10 cellular contexts compared by ENCODE assay signal in the genomic region with DNA sequence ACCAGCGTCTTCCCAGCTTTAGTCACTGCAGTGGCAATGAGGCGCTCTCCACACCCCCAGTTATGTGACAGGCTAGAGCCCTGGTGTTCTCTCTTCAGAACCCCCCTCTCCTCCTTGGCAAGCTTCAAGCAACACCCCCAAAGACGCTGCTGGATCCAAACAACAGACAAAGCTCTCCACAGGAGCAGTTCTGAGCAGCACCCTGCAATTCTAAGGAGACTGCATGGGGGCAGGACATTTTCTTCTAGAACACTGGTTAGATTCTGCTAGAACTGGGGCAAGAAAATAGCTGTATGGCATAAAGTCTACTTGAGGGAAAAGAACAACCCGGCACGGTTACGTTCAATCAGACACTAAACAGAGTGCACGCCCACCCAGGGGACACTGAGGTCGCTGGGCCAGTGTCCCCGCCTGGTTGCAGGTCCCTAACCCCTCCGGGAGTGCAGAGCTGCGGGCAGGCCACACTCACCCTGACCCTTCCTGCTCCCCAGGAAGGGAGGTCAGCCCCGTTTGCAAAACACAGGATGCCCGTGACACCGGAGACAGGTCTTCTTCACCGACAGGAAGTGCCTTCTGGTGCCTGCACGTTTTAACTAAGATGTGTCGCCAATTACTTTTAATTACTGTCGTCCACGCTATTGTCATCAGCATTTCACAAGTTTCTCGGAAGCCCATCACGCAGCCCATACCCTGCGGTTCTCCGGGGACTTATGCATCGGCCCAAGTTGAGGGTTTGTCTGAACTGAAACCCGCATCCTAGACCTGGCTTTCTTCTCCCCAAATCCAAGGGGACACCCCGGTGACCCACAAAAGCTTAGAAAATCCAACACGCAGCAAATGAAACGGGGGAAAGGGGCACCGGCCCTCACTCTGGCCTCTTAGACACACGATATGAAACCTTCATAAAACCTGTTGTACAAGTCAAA. TPM values are rescaled to one million over a fixed set of nuclear protein-coding genes. Genes with fewer than 3 reads are reported as not detected.
A peak's percentile ranks its signal among the peaks of the same experiment; 100 is the strongest.
DNase-seq lines count a peak whose midpoint lies in the region; FAIRE-seq and TF ChIP-seq lines count a peak whose summit lies in the region.
"Had no signal": no experiment of that assay in that cellular context is flagged by ENCODE, and none has a peak within 500 bp of the region (broad histone marks: within the 10 kb centered on the region; RNA-seq: fewer than 3 reads in every experiment).

No MANE protein-coding gene starts in this region.

- peaks cover 5% of the 10 kb centered on the region for H3K23me2 ChIP-seq in H1 (ENCODE audit: low read depth, low read length)

- H3K27ac ChIP-seq in H1 (ENCODE audit: low read depth, low read length) (no peak overlapping the region), WERI-Rb-1 (no peak overlapping the region)

- H3K56ac ChIP-seq in H1 (replicated peaks; ENCODE audit: insufficient read length, low read depth, low read length), result no peak overlapping the region

- no peak overlapping the region for H2BK12ac ChIP-seq in H1 (ENCODE audit: low read depth, low read length)

- H2BK20ac ChIP-seq in H1 (ENCODE audit: low read length), result no peak overlapping the region

- H3K23ac ChIP-seq in H1 (ENCODE audit: insufficient read length), result no peak overlapping the region

- no peaks in the 10 kb centered on the region for H3K79me1 ChIP-seq in H1 (ENCODE audit: low read depth, low read length)

- POLR2A ChIA-PET in Caco-2 (lab: Charles Lee), result no interaction called here
- POLR2A ChIA-PET in H1 (lab: Charles Lee; ENCODE audit: partially characterized antibody), result no interaction called here

- H3K9me3 ChIP-seq in Caco-2 (no peaks in the 10 kb centered on the region), H1 (ENCODE audit: insufficient read depth in 2 of 2, low read depth in 1 of 2, low read length in 1 of 2) (no peaks in the 10 kb centered on the region), WERI-Rb-1 (ENCODE audit: severe bottlenecking) (peaks cover 9% of the 10 kb centered on the region)

- H3K9me3 Mint-ChIP-seq in Caco-2 (ENCODE audit: unreplicated experiment) (no peaks in the 10 kb centered on the region), osteocyte (ENCODE audit: unreplicated experiment) (no peaks in the 10 kb centered on the region)
- no peaks in the 10 kb centered on the region for H3K9me3 Mint-ChIP-seq in T-helper 2 cell treated with Interferon-gamma antibody and Interleukin-4, amounts not matched to agents 5 μg/mL and 100 μg/mL, for 36 hours

- H2AK5ac ChIP-seq in H1 (ENCODE audit: low read depth, low read length), result no peak overlapping the region

- peak overlapping the region; percentile 67 to 91 for H3K4me2 ChIP-seq in H1 (ENCODE audit: insufficient read depth in 1 of 2, low read depth in 2 of 2, low read length in 2 of 2)

- H2BK5ac ChIP-seq in H1 (ENCODE audit: low read depth, low read length), result no peak overlapping the region

- H2BK120ac ChIP-seq in H1 (replicated peaks; ENCODE audit: low read depth, low read length), result no peak overlapping the region

- H3K27me3 ChIP-seq in Caco-2 (replicated peaks; ENCODE audit: control insufficient read depth, insufficient read depth, low read length) (peaks cover 1% of the 10 kb centered on the region), H1 (replicated peaks in 1 of 4; ENCODE audit: control insufficient read depth in 3 of 4, extremely low read depth in 1 of 4, insufficient read depth in 3 of 4, low read length in 3 of 4) (peaks cover 30 to 55% (median 47%) of the 10 kb centered on the region in 4 experiments), WERI-Rb-1 (ENCODE audit: insufficient read depth, low read depth, severe bottlenecking) (peaks cover 97% of the 10 kb centered on the region)

- H3K36me3 Mint-ChIP-seq in Caco-2 (ENCODE audit: insufficient read depth, unreplicated experiment), result no peaks in the 10 kb centered on the region
- H3K36me3 Mint-ChIP-seq in T-helper 2 cell treated with Interferon-gamma antibody and Interleukin-4, amounts not matched to agents 5 μg/mL and 100 μg/mL, for 36 hours (ENCODE audit: low read depth), result no peaks in the 10 kb centered on the region
- no peaks in the 10 kb centered on the region for H3K36me3 Mint-ChIP-seq in osteocyte (ENCODE audit: unreplicated experiment)

- no peak overlapping the region for H4K5ac ChIP-seq in H1 (ENCODE audit: insufficient read length, low read depth, low read length)

- peaks cover 15% of the 10 kb centered on the region for H3K27me3 Mint-ChIP-seq in Caco-2 (ENCODE audit: insufficient read depth, unreplicated experiment)
- H3K27me3 Mint-ChIP-seq in T-helper 2 cell treated with Interferon-gamma antibody and Interleukin-4, amounts not matched to agents 5 μg/mL and 100 μg/mL, for 36 hours (ENCODE audit: low read depth), result peaks cover 51% of the 10 kb centered on the region
- peaks cover 63% of the 10 kb centered on the region for H3K27me3 Mint-ChIP-seq in osteocyte (ENCODE audit: unreplicated experiment)

- no peak overlapping the region for H2AFZ ChIP-seq in H1 (ENCODE audit: low read length)

- H3K36me3 ChIP-seq in Caco-2 (ENCODE audit: control insufficient read depth, insufficient read depth, low read length) (no peaks in the 10 kb centered on the region), H1 (ENCODE audit: control insufficient read depth in 2 of 4, insufficient read depth in 4 of 4, low read length in 3 of 4) (peaks cover 0 to 2% (median 0%) of the 10 kb centered on the region in 4 experiments; a peak in 1 of 8 replicates), WERI-Rb-1 (no peaks in the 10 kb centered on the region)

- H3K4me3 ChIP-seq in Caco-2 (ENCODE audit: low read depth, low read length) (no peak overlapping the region; the same call in 1 of the 2 replicates), H1 (ENCODE audit: extremely low read depth in 1 of 4, insufficient read depth in 2 of 4, low read depth in 3 of 4, low read length in 4 of 4) (peak overlapping the region; percentile 16 to 61 (median 36); a peak in 7 of 8 replicates), WERI-Rb-1 (ENCODE audit: low read depth, low read length) (no peak overlapping the region)

- no peak for TF ChIP-seq POLR2A in H1 (IDR thresholded peaks at IDR 0.05; ENCODE audit: control extremely low read depth in 1 of 2, low read depth in 2 of 2, low read length in 2 of 2)

- 20% methylated on average over 30 of the region's 30 CpGs; no CpG with 5 or more reads in 1 of the 2 experiments for WGBS in H1 (ENCODE audit: extremely low coverage in 1 of 2, insufficient coverage in 1 of 2, insufficient read length in 1 of 2, insufficient replicate concordance in 2 of 2, low coverage in 1 of 2, low lambda C conversion rate in 2 of 2, missing lambda C conversion rate in 1 of 2), 2 experiments

- no peak overlapping the region for H4K91ac ChIP-seq in H1 (replicated peaks; ENCODE audit: insufficient read length, low read length)

- CTCF ChIA-PET in Caco-2 (lab: Charles Lee), result no interaction called here
- CTCF ChIA-PET in H1 (lab: Charles Lee; ENCODE audit: partially characterized antibody), result interaction anchor here (0.6 to 4.3 kb wide), 4 partner anchors 24 to 261 kb away, joined by 3 to 20 read pairs (median 3); no protein-coding TSS in a partner anchor

- no peak for TF ChIP-seq CTCF in Caco-2 (IDR thresholded peaks at IDR 0.05; ENCODE audit: insufficient read depth in 1 of 2, low read depth in 1 of 2, low read length in 1 of 2, severe bottlenecking in 1 of 2, unreplicated experiment in 1 of 2)
- no peak for TF ChIP-seq CTCF in H1 (IDR thresholded peaks at IDR 0.05; ENCODE audit: control extremely low read depth in 1 of 3, insufficient read depth in 1 of 3, low read depth in 1 of 3, low read length in 3 of 3)
- no peak for TF ChIP-seq CTCF in osteocyte (IDR thresholded peaks at IDR 0.05)
- no peak for TF ChIP-seq CTCF in WERI-Rb-1 (IDR thresholded peaks at IDR 0.05; ENCODE audit: low read depth, low read length)

- no peak for TF ChIP-seq RAD21 in H1 (IDR thresholded peaks at IDR 0.05 in 1 of 2, conservative IDR thresholded peaks at IDR 0.05 in 1 of 2; ENCODE audit: low read depth in 2 of 2, low read length in 2 of 2)

- H3K4me1 ChIP-seq in Caco-2 (peaks cover 10% of the 10 kb centered on the region), H1 (replicated peaks in 1 of 4; ENCODE audit: control insufficient read depth in 3 of 4, insufficient read depth in 4 of 4, low read length in 3 of 4) (peaks cover 0 to 7% (median 2%) of the 10 kb centered on the region in 4 experiments; a peak in 4 of 7 replicates)

- no peak overlapping the region for H2BK15ac ChIP-seq in H1 (ENCODE audit: low read length)

- DNase-seq in Caco-2 (no peak), H1 (ENCODE audit: low read depth in 1 of 2, low spot score in 2 of 2) (peak in 1 of 2 experiments; percentile 54), osteocyte (ENCODE audit: extremely low spot score, unreplicated experiment) (no peak), T-helper 9 cell (no peak), WERI-Rb-1 (no peak), COLO668 (lab: John Stamatoyannopoulos, UW; ENCODE audit: unreplicated experiment) (no peak)
- DNase-seq in T-helper 2 cell treated with Interferon-gamma antibody and Interleukin-4, amounts not matched to agents 5 μg/mL and 100 μg/mL, for 36 hours (ENCODE audit: low spot score), result no peak
- no peak for DNase-seq in central memory CD4-positive, alpha-beta T cell

- no peak overlapping the region for H3K18ac ChIP-seq in H1 (ENCODE audit: extremely low read depth, low read length)

- no peak overlapping the region for H3K14ac ChIP-seq in H1 (ENCODE audit: insufficient read length)

- FAIRE-seq in H1 (lab: Jason Lieb, UNC), result no peak

- intact Hi-C loops in Caco-2 (cut with micrococcal nuclease; ENCODE audit: unreplicated experiment), result no loop called here

- no peak overlapping the region for H4K8ac ChIP-seq in H1 (ENCODE audit: extremely low read depth, insufficient read depth, low read length)

- H3K4me1 Mint-ChIP-seq in Caco-2 (ENCODE audit: low read depth, unreplicated experiment) (no peaks in the 10 kb centered on the region), osteocyte (ENCODE audit: unreplicated experiment) (peaks cover 4% of the 10 kb centered on the region)
- peaks cover 7% of the 10 kb centered on the region for H3K4me1 Mint-ChIP-seq in T-helper 2 cell treated with Interferon-gamma antibody and Interleukin-4, amounts not matched to agents 5 μg/mL and 100 μg/mL, for 36 hours (ENCODE audit: low read depth)

- no peak overlapping the region for H3K4ac ChIP-seq in H1 (replicated peaks; ENCODE audit: insufficient read length, low read depth, low read length)

- no peak for TF ChIP-seq EP300 in H1 (IDR thresholded peaks at IDR 0.05; ENCODE audit: borderline replicate concordance in 1 of 2, low read depth in 2 of 2, low read length in 2 of 2)

- H3K9ac ChIP-seq in H1 (replicated peaks in 1 of 4; ENCODE audit: extremely low read depth in 1 of 4, low read depth in 3 of 4, low read length in 3 of 4), result no peak overlapping the region

- no peak overlapping the region for H3K27ac Mint-ChIP-seq in Caco-2 (ENCODE audit: unreplicated experiment)
- peak overlapping the region; percentile 41 for H3K27ac Mint-ChIP-seq in T-helper 2 cell treated with Interferon-gamma antibody and Interleukin-4, amounts not matched to agents 5 μg/mL and 100 μg/mL, for 36 hours
- no peak overlapping the region for H3K27ac Mint-ChIP-seq in osteocyte (ENCODE audit: unreplicated experiment)

- no peaks in the 10 kb centered on the region for H3K79me2 ChIP-seq in H1 (ENCODE audit: control insufficient read depth in 1 of 2, insufficient read depth in 2 of 2, low read length in 2 of 2)

- no TSS peak for BruUV-seq in Caco-2 (replicated peaks; lab: Mats Ljungman, UMichigan)

- H4K20me1 ChIP-seq in H1 (replicated peaks in 1 of 2; ENCODE audit: control insufficient read depth in 1 of 2, insufficient read depth in 2 of 2, low read length in 2 of 2), result peaks cover 0 to 10% of the 10 kb centered on the region in 2 experiments

- H3K4me3 Mint-ChIP-seq in Caco-2 (ENCODE audit: unreplicated experiment) (peak overlapping the region; percentile 44), osteocyte (ENCODE audit: unreplicated experiment) (peak overlapping the region; percentile 36)
- peak overlapping the region; percentile 82 for H3K4me3 Mint-ChIP-seq in T-helper 2 cell treated with Interferon-gamma antibody and Interleukin-4, amounts not matched to agents 5 μg/mL and 100 μg/mL, for 36 hours

RNA-seq across cellular contexts. Expression of a gene that starts 0.9 kb away (rescaled TPM):
- total RNA-seq in Caco-2 (2022) (not detected in 2 replicates), osteocyte (not detected in 2 replicates)
- not detected in 2 replicates for total RNA-seq in H1 (2021; fragmentation: NEBNext Ultra II Directional; extraction: Animal tissue kit (Norgen Biotek cat#: 25700))
- polyA plus RNA-seq in H1 (2011; rRNA removed), result not detected in 2 replicates
- not detected for polyA plus RNA-seq in H1 (2011; cell fraction: cytosol; rRNA removed)
- polyA plus RNA-seq in H1 (2011; cell fraction: nucleus; rRNA removed), result not detected
- not detected in 4 replicates for polyA plus RNA-seq in H1 (2012, experiment 1 of 2)
- not detected for polyA plus RNA-seq in H1 (2012, experiment 2 of 2)
- polyA plus RNA-seq in H1 (2013, experiment 1 of 2), result 0.08 TPM
- 0.07 TPM for polyA plus RNA-seq in H1 (2013, experiment 2 of 2)
- polyA minus RNA-seq in H1 (2011; rRNA and poly(A)+ RNA removed), result not detected in 2 replicates
- not detected for polyA minus RNA-seq in H1 (2011; cell fraction: cytosol; rRNA and poly(A)+ RNA removed)
- polyA minus RNA-seq in H1 (2011; cell fraction: nucleus; rRNA and poly(A)+ RNA removed), result not detected
- total RNA-seq: Daoy, NCI-H460 had no signal

RNA-seq across cellular contexts. Expression of a gene that starts 38.4 kb away (rescaled TPM):
- total RNA-seq in Caco-2 (2022), result 0.58 and 0.75 TPM in 2 replicates
- 0.17 and 0.20 TPM in 2 replicates for total RNA-seq in H1 (2021; fragmentation: NEBNext Ultra II Directional; extraction: Animal tissue kit (Norgen Biotek cat#: 25700))
- polyA plus RNA-seq in H1 (2011; rRNA removed), result 0.11 and 0.21 TPM in 2 replicates
- 0.10 TPM for polyA plus RNA-seq in H1 (2011; cell fraction: cytosol; rRNA removed)
- polyA plus RNA-seq in H1 (2011; cell fraction: nucleus; rRNA removed), result 0.04 TPM
- 0.19 to 0.29 TPM (median 0.28 TPM) in 4 replicates for polyA plus RNA-seq in H1 (2012, experiment 1 of 2)
- 0.16 TPM for polyA plus RNA-seq in H1 (2012, experiment 2 of 2)
- polyA plus RNA-seq in H1 (2013, experiment 1 of 2), result 0.32 TPM
- 0.39 TPM for polyA plus RNA-seq in H1 (2013, experiment 2 of 2)
- 0.15 and 0.22 TPM in 2 replicates for polyA minus RNA-seq in H1 (2011; rRNA and poly(A)+ RNA removed)
- not detected for polyA minus RNA-seq in H1 (2011; cell fraction: cytosol; rRNA and poly(A)+ RNA removed)
- 0.30 TPM for polyA minus RNA-seq in H1 (2011; cell fraction: nucleus; rRNA and poly(A)+ RNA removed)
- 0.27 TPM in 1 of 2 replicates, not detected in the other for total RNA-seq in osteocyte

Comparison
In these comparisons a context has a peak if more than half of its experiments do, and no peak if none do; other contexts are left out.
1. H3K4me3 ChIP-seq: peak in H1 (4 of 4); none in Caco-2 (single experiment) and WERI-Rb-1 (single experiment).
2. Peak in every context shown above with its lines, with median percentiles within 50 percentile points of each other: H3K4me3 Mint-ChIP-seq.